16 cellular contexts compared by ENCODE assay signal in genomic region chr11:80315263-80315662, GRCh38.
A peak's percentile ranks its signal among the peaks of the same experiment; 100 is the strongest.
DNase-seq lines count a peak whose midpoint lies in the region; ATAC-seq, FAIRE-seq and TF ChIP-seq lines count a peak whose summit lies in the region.
"Had no signal": no experiment of that assay in that cellular context is flagged by ENCODE, and none has a peak within 500 bp of the region (broad histone marks: within the 10 kb centered on the region; RNA-seq: fewer than 3 reads in every experiment).

No MANE protein-coding gene starts in this region.

- 75 to 84% (median 79%) methylated on average over 3 of the region's 3 CpGs for WGBS in adrenal gland, 4 donors
- 85 to 95% methylated on average over 3 of the region's 3 CpGs for WGBS in endodermal cell (ENCODE audit: insufficient coverage in 1 of 2, insufficient read length in 1 of 2), 2 experiments

- H3K36me3 ChIP-seq in bronchial epithelial cell (ENCODE audit: control insufficient read depth, insufficient read depth, low read length) = no peaks in the 10 kb centered on the region
- H3K36me3 ChIP-seq in adrenal gland (replicated peaks in 1 of 2) = no peaks in the 10 kb centered on the region
- no peaks in the 10 kb centered on the region for H3K36me3 ChIP-seq in endodermal cell (ENCODE audit: control insufficient read depth, insufficient read depth, low read length)
- H3K36me3 ChIP-seq: BE2C had no signal

- peak overlapping the region; percentile 36 for H3K27ac Mint-ChIP-seq in nephron progenitor cell
- no peak overlapping the region for H3K27ac Mint-ChIP-seq in endodermal cell
- H3K27ac Mint-ChIP-seq: CD8-positive, alpha-beta T cell had no signal

- no peak overlapping the region for H3K4me3 ChIP-seq in bronchial epithelial cell (ENCODE audit: low read depth, low read length)
- no peak overlapping the region for H3K4me3 ChIP-seq in adrenal gland
- H3K4me3 ChIP-seq in endodermal cell (ENCODE audit: low read length) = no peak overlapping the region
- H3K4me3 ChIP-seq: GM23248 had no signal

- H3K9ac ChIP-seq in endodermal cell (ENCODE audit: extremely low read depth, low read length, poor library complexity, severe bottlenecking) = no peak overlapping the region
- H3K9ac ChIP-seq: GM23248 had no signal

- H3K27me3 ChIP-seq in bronchial epithelial cell (ENCODE audit: control insufficient read depth, insufficient read depth, low read length) = no peaks in the 10 kb centered on the region
- no peaks in the 10 kb centered on the region for H3K27me3 ChIP-seq in adrenal gland
- no peaks in the 10 kb centered on the region for H3K27me3 ChIP-seq in endodermal cell (ENCODE audit: control insufficient read depth, insufficient read depth, low read length, poor library complexity, severe bottlenecking)
- H3K27me3 ChIP-seq: BE2C had no signal

- no peak for FAIRE-seq in bronchial epithelial cell (lab: Jason Lieb, UNC)
- FAIRE-seq: A204.1 had no signal

- H3K4me1 ChIP-seq in adrenal gland (replicated peaks in 1 of 2) = no peaks in the 10 kb centered on the region
- no peaks in the 10 kb centered on the region for H3K4me1 ChIP-seq in endodermal cell (ENCODE audit: control insufficient read depth, insufficient read depth, low read length)
- H3K4me1 ChIP-seq: BE2C, Caco-2 had no signal

- no peak for ATAC-seq in HG03095 (IDR thresholded peaks at IDR 0.05; ENCODE audit: unreplicated experiment)
- ATAC-seq: CD8-positive, alpha-beta T cell had no signal

- intact Hi-C loops in adrenal gland (cut with DNase I) = no loop called here

- H3K27ac ChIP-seq in adrenal gland (no peak overlapping the region), endodermal cell (ENCODE audit: low read depth, low read length) (no peak overlapping the region)
- H3K27ac ChIP-seq: C4-2B, GM23248 had no signal

- H3K4me1 Mint-ChIP-seq in nephron progenitor cell (no peaks in the 10 kb centered on the region), endodermal cell (peaks cover 21% of the 10 kb centered on the region)

- H3K36me3 Mint-ChIP-seq in nephron progenitor cell (ENCODE audit: low read depth) (no peaks in the 10 kb centered on the region), endodermal cell (ENCODE audit: low read depth) (no peaks in the 10 kb centered on the region)
- H3K36me3 Mint-ChIP-seq: CD8-positive, alpha-beta T cell had no signal

- no peak for TF ChIP-seq CTCF in bronchial epithelial cell (IDR thresholded peaks at IDR 0.05; ENCODE audit: insufficient read depth, low read length, severe bottlenecking)
- TF ChIP-seq CTCF in nephron progenitor cell (IDR thresholded peaks at IDR 0.05) = no peak
- no peak for TF ChIP-seq CTCF in adrenal gland (IDR thresholded peaks at IDR 0.05)
- TF ChIP-seq CTCF in endodermal cell (conservative IDR thresholded peaks at IDR 0.05) = no peak

- no peaks in the 10 kb centered on the region for H3K9me3 ChIP-seq in adrenal gland (replicated peaks in 1 of 3)
- no peaks in the 10 kb centered on the region for H3K9me3 ChIP-seq in endodermal cell (ENCODE audit: control insufficient read depth, low read length)
- H3K9me3 ChIP-seq: BE2C, Caco-2 had no signal

- no peaks in the 10 kb centered on the region for H3K9me3 Mint-ChIP-seq in nephron progenitor cell
- no peaks in the 10 kb centered on the region for H3K9me3 Mint-ChIP-seq in endodermal cell

- H3K27me3 Mint-ChIP-seq in nephron progenitor cell (ENCODE audit: low read depth, poor library complexity) (peaks cover 3% of the 10 kb centered on the region), endodermal cell (ENCODE audit: insufficient read depth) (no peaks in the 10 kb centered on the region)

- TF ChIP-seq POLR2A in adrenal gland (IDR thresholded peaks at IDR 0.05) = no peak

- H3K4me3 Mint-ChIP-seq in nephron progenitor cell = no peak overlapping the region
- no peak overlapping the region for H3K4me3 Mint-ChIP-seq in endodermal cell
- H3K4me3 Mint-ChIP-seq: CD8-positive, alpha-beta T cell had no signal

- peak; percentile 70 for DNase-seq in HPDE6-E6E7 (ENCODE audit: extremely low spot score)
- peak; percentile 5 for DNase-seq in NCI-H69 (lab: John Stamatoyannopoulos, UW)
- DNase-seq in bronchial epithelial cell (ENCODE audit: low read depth) = peak; percentile 94
- DNase-seq in nephron progenitor cell = no peak
- no peak for DNase-seq in adrenal gland
- DNase-seq in endodermal cell = no peak
- DNase-seq in DMS114 treated with DMSO at 0.1 percent for 48 hours (lab: John Stamatoyannopoulos, UW; ENCODE audit: unreplicated experiment) = no peak
- DNase-seq: BE2C; Caco-2; CD8-positive, alpha-beta T cell; DMS53; GM23248; H7 had no signal

Comparison
In these comparisons a context has a peak if more than half of its experiments do, and no peak if none do; other contexts are left out.
1. DNase-seq: peak in HPDE6-E6E7 (single experiment), NCI-H69 (single experiment) and bronchial epithelial cell (single experiment); none in nephron progenitor cell (single experiment), adrenal gland (0 of 7), endodermal cell (single experiment) and DMS114 treated with DMSO at 0.1 percent for 48 hours (single experiment).